ENCODE assay signal across 8 cellular contexts in the genomic region with DNA sequence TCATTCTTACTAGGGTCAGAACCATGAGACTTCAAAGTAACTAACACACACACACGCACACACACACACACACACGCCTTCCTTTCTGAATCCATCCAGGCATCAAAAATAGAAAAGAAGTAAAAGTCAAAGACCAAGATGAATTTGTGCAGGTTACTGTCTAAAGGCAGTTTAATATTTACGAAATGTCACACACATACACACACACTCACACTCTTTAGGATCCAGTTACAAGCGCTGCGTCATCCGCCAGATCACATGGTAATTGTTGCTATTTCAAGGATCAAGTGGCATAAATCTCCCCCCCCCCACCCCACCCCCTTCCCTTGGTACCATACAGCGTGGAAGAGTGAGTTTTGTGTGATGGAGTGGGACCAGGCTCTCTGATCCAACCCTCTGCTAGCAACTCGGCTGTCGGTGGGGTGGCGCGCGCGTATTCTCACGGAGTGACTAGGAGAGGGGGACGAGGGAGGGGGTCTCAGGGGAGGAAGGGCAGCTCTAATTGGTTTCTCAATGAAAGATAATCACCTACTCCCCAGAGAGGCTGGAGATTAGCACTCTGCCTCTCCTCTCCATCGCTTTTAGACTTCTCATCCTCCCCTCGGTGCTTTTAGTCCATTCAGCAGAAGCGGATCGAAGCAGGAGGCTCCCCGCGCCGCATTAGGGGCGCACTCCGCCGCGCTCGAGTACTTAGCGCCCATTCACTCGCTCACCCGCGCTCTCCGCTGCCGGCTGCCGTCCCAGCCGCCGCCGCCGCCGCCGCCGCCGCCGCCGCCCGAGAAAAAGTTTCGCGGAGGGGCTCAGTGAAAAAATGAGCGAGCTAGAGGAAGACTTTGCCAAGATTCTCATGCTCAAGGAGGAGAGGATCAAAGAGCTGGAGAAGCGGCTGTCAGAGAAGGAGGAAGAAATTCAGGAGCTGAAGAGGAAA.
A peak's percentile ranks its signal among the peaks of the same experiment; 100 is the strongest.
DNase-seq lines count a peak whose midpoint lies in the region; ATAC-seq and TF ChIP-seq lines count a peak whose summit lies in the region.

No MANE protein-coding gene starts in this region.

- no peaks in the 10 kb centered on the region for H3K36me3 Mint-ChIP-seq in naive thymus-derived CD8-positive, alpha-beta T cell

- H4K20me1 ChIP-seq in SK-N-SH (ENCODE audit: insufficient read depth): no peaks in the 10 kb centered on the region

- H3K9me3 Mint-ChIP-seq in naive thymus-derived CD8-positive, alpha-beta T cell: no peaks in the 10 kb centered on the region

- CTCF ChIA-PET in SK-N-SH (lab: Yijun Ruan, JAX): interaction anchor here (1.0 kb wide), 2 partner anchors 11 to 20 kb away, joined by 3 read pairs; no protein-coding TSS in a partner anchor

- no peak for TF ChIP-seq RAD21 in SK-N-SH (IDR thresholded peaks at IDR 0.05; ENCODE audit: low read length)

- H3K9ac ChIP-seq in SK-N-SH: peak overlapping the region; percentile 56; the same call in 1 of the 2 replicates

- H3K4me1 ChIP-seq in SK-N-SH (ENCODE audit: control insufficient read depth in 1 of 2, insufficient read depth in 2 of 2, low read depth in 1 of 2, low read length in 1 of 2): peaks cover 0 to 11% of the 10 kb centered on the region in 2 experiments; a peak in 1 of 4 replicates

- peak overlapping the region; percentile 87 for H3K4me2 ChIP-seq in SK-N-SH

- H3K27me3 ChIP-seq in SK-N-SH (ENCODE audit: insufficient read depth): no peaks in the 10 kb centered on the region; the same call in 1 of the 2 replicates

- no peak for TF ChIP-seq CTCF in SK-N-SH (IDR thresholded peaks at IDR 0.05)
- TF ChIP-seq CTCF in fibroblast of mammary gland (conservative IDR thresholded peaks at IDR 0.05; ENCODE audit: control insufficient read depth, insufficient read depth, low read depth, low read length): no peak

- peaks cover 6 to 19% (median 11%) of the 10 kb centered on the region in 4 donors for H3K4me1 Mint-ChIP-seq in naive thymus-derived CD8-positive, alpha-beta T cell

- H3K9me2 ChIP-seq in SK-N-SH: no peaks in the 10 kb centered on the region

- POLR2A ChIA-PET in SK-N-SH (lab: Yijun Ruan, JAX): no interaction called here
- POLR2A ChIA-PET in naive thymus-derived CD8-positive, alpha-beta T cell (lab: Charles Lee): no interaction called here

- no peaks in the 10 kb centered on the region for H3F3A ChIP-seq in SK-N-SH (replicated peaks; ENCODE audit: insufficient read depth)

- peak; percentile 58 for DNase-seq in DMS 273 (lab: John Stamatoyannopoulos, UW; ENCODE audit: unreplicated experiment)
- no peak for DNase-seq in DMS 273 treated with DMSO at 0.1 percent for 48 hours (lab: John Stamatoyannopoulos, UW)
- DNase-seq in SK-N-SH: peak; percentile 72
- DNase-seq in fibroblast of mammary gland (ENCODE audit: low read depth): peak; percentile 91
- DNase-seq in naive thymus-derived CD8-positive, alpha-beta T cell: no peak
- DNase-seq in pons (ENCODE audit: low spot score): no peak

- ATAC-seq in naive thymus-derived CD8-positive, alpha-beta T cell: no peak
- ATAC-seq in GM19395 (IDR thresholded peaks at IDR 0.05; ENCODE audit: unreplicated experiment) (no peak), GM21723 (IDR thresholded peaks at IDR 0.05; ENCODE audit: unreplicated experiment) (no peak)

- H3K4me3 Mint-ChIP-seq in naive thymus-derived CD8-positive, alpha-beta T cell: peak overlapping the region; percentile 30 to 80 (median 61)

- 4% methylated on average over 29 of the region's 49 CpGs for WGBS in SK-N-SH (ENCODE audit: low lambda C conversion rate)

- TF ChIP-seq EP300 in SK-N-SH (IDR thresholded peaks at IDR 0.05; ENCODE audit: borderline replicate concordance in 1 of 2, low read depth in 1 of 2, low read length in 1 of 2): no peak

- peak overlapping the region; percentile 73 to 87 for H3K4me3 ChIP-seq in SK-N-SH (ENCODE audit: low read depth in 2 of 2, low read length in 1 of 2)
- H3K4me3 ChIP-seq in fibroblast of mammary gland (ENCODE audit: control insufficient read depth, low read depth, low read length): peak overlapping the region; percentile 63

- no peaks in the 10 kb centered on the region for H3K79me2 ChIP-seq in SK-N-SH (ENCODE audit: insufficient read depth)

- peaks cover 21 to 58% (median 43%) of the 10 kb centered on the region in 5 donors for H3K27me3 Mint-ChIP-seq in naive thymus-derived CD8-positive, alpha-beta T cell

- peak overlapping the region; percentile 94 for H2AFZ ChIP-seq in SK-N-SH (ENCODE audit: low read depth)

- no peak overlapping the region for H3K27ac Mint-ChIP-seq in naive thymus-derived CD8-positive, alpha-beta T cell

- peak overlapping the region in 1 of 2 experiments; percentile 61 for H3K27ac ChIP-seq in SK-N-SH (ENCODE audit: low read depth in 2 of 2, low read length in 1 of 2)

- H3K9me3 ChIP-seq in SK-N-SH: no peaks in the 10 kb centered on the region

- no peaks in the 10 kb centered on the region for H3K36me3 ChIP-seq in SK-N-SH (replicated peaks in 1 of 2; ENCODE audit: control insufficient read depth in 1 of 2, insufficient read depth in 2 of 2, low read length in 1 of 2)

TF ChIP-seq in SK-N-SH, 30 proteins besides CTCF, POLR2A, EP300 and RAD21:
- TF ChIP-seq, protein P1, sequence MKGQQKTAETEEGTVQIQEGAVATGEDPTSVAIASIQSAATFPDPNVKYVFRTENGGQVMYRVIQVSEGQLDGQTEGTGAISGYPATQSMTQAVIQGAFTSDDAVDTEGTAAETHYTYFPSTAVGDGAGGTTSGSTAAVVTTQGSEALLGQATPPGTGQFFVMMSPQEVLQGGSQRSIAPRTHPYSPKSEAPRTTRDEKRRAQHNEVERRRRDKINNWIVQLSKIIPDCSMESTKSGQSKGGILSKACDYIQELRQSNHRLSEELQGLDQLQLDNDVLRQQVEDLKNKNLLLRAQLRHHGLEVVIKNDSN (IDR thresholded peaks at IDR 0.05; ENCODE audit: borderline replicate concordance, low read depth): peak; percentile 54; the same call in 1 of the 2 replicates
- TF ChIP-seq, protein P2, sequence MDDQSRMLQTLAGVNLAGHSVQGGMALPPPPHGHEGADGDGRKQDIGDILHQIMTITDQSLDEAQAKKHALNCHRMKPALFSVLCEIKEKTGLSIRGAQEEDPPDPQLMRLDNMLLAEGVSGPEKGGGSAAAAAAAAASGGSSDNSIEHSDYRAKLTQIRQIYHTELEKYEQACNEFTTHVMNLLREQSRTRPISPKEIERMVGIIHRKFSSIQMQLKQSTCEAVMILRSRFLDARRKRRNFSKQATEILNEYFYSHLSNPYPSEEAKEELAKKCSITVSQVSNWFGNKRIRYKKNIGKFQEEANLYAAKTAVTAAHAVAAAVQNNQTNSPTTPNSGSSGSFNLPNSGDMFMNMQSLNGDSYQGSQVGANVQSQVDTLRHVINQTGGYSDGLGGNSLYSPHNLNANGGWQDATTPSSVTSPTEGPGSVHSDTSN (IDR thresholded peaks at IDR 0.05): no peak
- 0 out of 2 replicates have a peak, but pooled peaks have one; percentile 7 for TF ChIP-seq FOSL2 (IDR thresholded peaks at IDR 0.05; ENCODE audit: borderline replicate concordance, low read depth)

Comparison
In these comparisons a context has a peak if more than half of its experiments do, and no peak if none do; other contexts are left out.
1. DNase-seq: peak in DMS 273 (single experiment), SK-N-SH (single experiment) and fibroblast of mammary gland (single experiment); none in DMS 273 treated with DMSO at 0.1 percent for 48 hours (single experiment), naive thymus-derived CD8-positive, alpha-beta T cell (0 of 10) and pons (single experiment).